Comparison of ENCODE assay signal across 9 cellular contexts in the genomic region with DNA sequence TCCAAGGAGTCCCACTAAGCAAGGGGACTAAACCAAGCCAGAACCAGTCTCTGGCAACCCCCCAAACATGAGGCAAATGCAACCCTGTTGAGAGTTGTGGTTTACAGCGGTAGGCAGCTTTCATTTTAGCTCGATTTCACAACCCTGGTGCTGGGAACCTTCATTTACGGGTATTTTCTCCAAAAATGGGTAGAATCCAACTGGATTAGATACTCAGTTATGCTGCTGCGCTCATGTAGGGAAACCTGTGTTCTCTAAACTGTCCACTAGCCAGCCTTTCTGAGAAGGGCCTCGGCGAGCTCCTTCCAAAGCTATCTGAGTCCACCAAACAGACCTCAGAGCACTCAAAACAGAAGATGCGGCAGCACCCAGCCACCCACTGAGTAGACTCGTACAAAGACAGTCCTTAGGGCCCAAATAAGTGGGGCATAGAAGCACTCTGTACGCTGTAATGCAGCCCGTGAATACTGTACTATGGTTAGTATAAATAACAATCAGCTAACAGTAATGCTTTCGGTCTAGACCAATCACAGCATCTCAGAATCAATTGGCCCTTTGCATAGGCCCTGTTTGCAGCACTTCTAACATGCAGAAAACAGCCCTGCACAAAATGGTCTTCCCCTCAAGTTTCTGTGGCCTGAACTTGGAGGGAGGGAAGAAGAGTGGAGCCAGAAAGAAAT.
DNase-seq lines count a peak whose midpoint lies in the region; ATAC-seq and TF ChIP-seq lines count a peak whose summit lies in the region.
"Had no signal": no experiment of that assay in that cellular context is flagged by ENCODE, and none has a peak within 500 bp of the region (broad histone marks: within the 10 kb centered on the region; RNA-seq: fewer than 3 reads in every experiment).

No MANE protein-coding gene starts in this region.

- peak; percentile 79 for DNase-seq in GM12865 (ENCODE audit: low read depth)
- DNase-seq in NB4 (ENCODE audit: low read depth) = peak; percentile 94
- DNase-seq in choroid plexus epithelial cell (ENCODE audit: low read depth) = peak; percentile 78
- DNase-seq in smooth muscle cell (lab: John Stamatoyannopoulos, UW; ENCODE audit: unreplicated experiment) = no peak
- no peak for DNase-seq in A172 (ENCODE audit: low spot score)
- no peak for DNase-seq in KBM-7
- DNase-seq in NCI-H2196 (lab: John Stamatoyannopoulos, UW; ENCODE audit: unreplicated experiment) = no peak

- peaks cover 10% of the 10 kb centered on the region for H3K36me3 ChIP-seq in smooth muscle cell (ENCODE audit: low read depth)

- 74% methylated on average over 11 of the region's 11 CpGs for WGBS in smooth muscle cell (ENCODE audit: low lambda C conversion rate)

- TF ChIP-seq POLR2A in NB4 (IDR thresholded peaks at IDR 0.05; ENCODE audit: extremely low read depth, insufficient read length) = no peak

- no peak overlapping the region for H2AFZ ChIP-seq in smooth muscle cell (ENCODE audit: low read depth)

- peak overlapping the region; percentile 63 for H3K4me2 ChIP-seq in smooth muscle cell

- ATAC-seq in GM21723 (IDR thresholded peaks at IDR 0.05; ENCODE audit: unreplicated experiment) = peak; percentile 56
- ATAC-seq: K562 had no signal

- peak overlapping the region; percentile 38 for H3K9ac ChIP-seq in smooth muscle cell (ENCODE audit: low read depth)

- no peaks in the 10 kb centered on the region for H3K9me3 ChIP-seq in smooth muscle cell (replicated peaks; ENCODE audit: low read depth)

- H3F3A ChIP-seq in smooth muscle cell (ENCODE audit: low read depth) = peaks cover 10% of the 10 kb centered on the region

- H3K4me1 ChIP-seq in smooth muscle cell (ENCODE audit: low read depth) = no peaks in the 10 kb centered on the region

- peaks cover 12% of the 10 kb centered on the region for H3K79me2 ChIP-seq in smooth muscle cell (ENCODE audit: low read depth)

- peak overlapping the region; percentile 72 for H3K27ac ChIP-seq in smooth muscle cell (ENCODE audit: low read depth)

- H3K27me3 ChIP-seq in smooth muscle cell (ENCODE audit: low read depth) = no peaks in the 10 kb centered on the region

- no peaks in the 10 kb centered on the region for H4K20me1 ChIP-seq in smooth muscle cell (ENCODE audit: low read depth)

- TF ChIP-seq CTCF in GM12865 (IDR thresholded peaks at IDR 0.05; ENCODE audit: insufficient read depth, low read depth, low read length, missing control alignments) = no peak
- TF ChIP-seq CTCF in NB4 (IDR thresholded peaks at IDR 0.05; ENCODE audit: low read depth, low read length) = no peak
- TF ChIP-seq CTCF in choroid plexus epithelial cell (conservative IDR thresholded peaks at IDR 0.05; ENCODE audit: low read depth, low read length) = no peak
- no peak for TF ChIP-seq CTCF in smooth muscle cell (IDR thresholded peaks at IDR 0.05; ENCODE audit: borderline replicate concordance, insufficient read depth, poor library complexity, severe bottlenecking)

- in situ Hi-C loops in KBM-7 (cut with MboI; ENCODE audit: low pct_unique_long_range_greater_than_20kb, low sequenced_read_pairs) = no loop called here

- H3K4me3 ChIP-seq in GM12865 (ENCODE audit: low read depth, low read length) (peak overlapping the region; percentile 53), NB4 (ENCODE audit: low read depth, low read length) (peak overlapping the region; percentile 51), choroid plexus epithelial cell (ENCODE audit: low read depth, low read length) (no peak overlapping the region), smooth muscle cell (no peak overlapping the region)
- H3K4me3 ChIP-seq: K562 had no signal

Comparison
In these comparisons a context has a peak if more than half of its experiments do, and no peak if none do; other contexts are left out.
1. DNase-seq: peak in GM12865 (single experiment), NB4 (single experiment) and choroid plexus epithelial cell (single experiment); none in smooth muscle cell (single experiment), A172 (single experiment), KBM-7 (single experiment) and NCI-H2196 (single experiment).
2. H3K4me3 ChIP-seq: peak in GM12865 (single experiment) and NB4 (single experiment); none in choroid plexus epithelial cell (single experiment) and smooth muscle cell (single experiment).